In the genomic region with DNA sequence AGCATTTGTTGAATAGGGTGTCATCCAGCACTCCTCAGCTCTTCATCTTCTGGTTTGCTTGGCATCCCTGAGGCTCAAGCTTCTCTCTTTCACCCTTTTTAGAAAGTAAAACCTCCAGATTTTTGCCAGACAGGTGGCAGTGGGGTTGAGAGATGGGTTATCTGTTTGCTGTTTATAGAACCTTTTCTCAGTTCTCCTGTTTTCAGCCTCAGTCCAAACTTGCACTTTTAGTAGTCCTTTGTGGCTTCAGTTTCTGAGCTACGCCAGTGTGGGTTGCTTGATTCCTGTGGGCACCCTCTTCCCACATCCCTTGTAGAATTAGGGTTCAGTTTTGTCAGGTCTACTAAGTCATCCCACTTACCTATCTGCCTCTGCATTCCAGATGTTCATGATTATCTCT, we compare ENCODE assay signal across 21 cellular contexts.
A peak's percentile ranks its signal among the peaks of the same experiment; 100 is the strongest.
DNase-seq lines count a peak whose midpoint lies in the region; ATAC-seq, FAIRE-seq and TF ChIP-seq lines count a peak whose summit lies in the region.
"Had no signal": no experiment of that assay in that cellular context is flagged by ENCODE, and none has a peak within 500 bp of the region (broad histone marks: within the 10 kb centered on the region; RNA-seq: fewer than 3 reads in every experiment).

No MANE protein-coding gene starts in this region.

- TF ChIP-seq EP300 in GM12878 (IDR thresholded peaks at IDR 0.05; ENCODE audit: borderline replicate concordance in 1 of 2, control insufficient read depth in 1 of 2, low read depth in 2 of 2, low read length in 2 of 2) (no peak), HepG2 (IDR thresholded peaks at IDR 0.05; ENCODE audit: low read depth in 2 of 2, low read length in 2 of 2) (no peak), HepG2 (CRISPR knock-in tag; IDR thresholded peaks at IDR 0.05; ENCODE audit: borderline replicate concordance) (no peak)

- no peak for TF ChIP-seq RAD21 in GM12878 (IDR thresholded peaks at IDR 0.05; ENCODE audit: insufficient read depth, low read depth, low read length)
- TF ChIP-seq RAD21 in HepG2 (CRISPR knock-in tag; IDR thresholded peaks at IDR 0.05) = no peak

- TF ChIP-seq CTCF in GM12878 (IDR thresholded peaks at IDR 0.05 in 2 of 3, conservative IDR thresholded peaks at IDR 0.05 in 1 of 3; ENCODE audit: control insufficient read depth in 2 of 3, extremely low read depth in 1 of 3, insufficient read depth in 1 of 3, low read depth in 3 of 3, low read length in 3 of 3) (no peak), lower lobe of right lung (IDR thresholded peaks at IDR 0.05) (no peak), HepG2 (CRISPR knock-in tag; IDR thresholded peaks at IDR 0.05) (no peak)

- no peaks in the 10 kb centered on the region for H3K9me3 ChIP-seq in GM12878 (replicated peaks; ENCODE audit: control insufficient read depth, insufficient read depth, low read length)
- no peaks in the 10 kb centered on the region for H3K9me3 ChIP-seq in lower lobe of right lung
- no peaks in the 10 kb centered on the region for H3K9me3 ChIP-seq in HepG2 (ENCODE audit: low read length)
- H3K9me3 ChIP-seq: adrenal gland, gastrocnemius medialis, testis had no signal

- H3K9ac ChIP-seq in GM12878 (ENCODE audit: control insufficient read depth, insufficient read depth, low read length) = no peak overlapping the region
- H3K9ac ChIP-seq in HepG2 (ENCODE audit: insufficient read depth, low read depth, low read length) = no peak overlapping the region

- H3K36me3 ChIP-seq in GM12878 (ENCODE audit: control insufficient read depth in 2 of 2, insufficient read depth in 2 of 2, low read length in 1 of 2) = peaks cover 1 to 23% of the 10 kb centered on the region in 2 experiments
- H3K36me3 ChIP-seq in lower lobe of right lung = peaks cover 78% of the 10 kb centered on the region
- peaks cover 1 to 10% of the 10 kb centered on the region in 2 experiments; a peak in 3 of 5 replicates for H3K36me3 ChIP-seq in HepG2 (replicated peaks in 1 of 2; ENCODE audit: control insufficient read depth in 1 of 2, insufficient read depth in 2 of 2, low read length in 2 of 2)

- in situ Hi-C loops in GM12878 (cut with MboI) = no loop called here
- in situ Hi-C loops in HepG2 (cut with HindIII; ENCODE audit: extremely low pct_ligation_motif_present, low pct_unique_long_range_greater_than_20kb) = no loop called here

- FAIRE-seq in GM12878 (lab: Jason Lieb, UNC) = peak; percentile 47
- no peak for FAIRE-seq in HepG2 (lab: Jason Lieb, UNC)
- FAIRE-seq: bronchial epithelial cell had no signal

- BruUV-seq in GM12878 (replicated peaks; lab: Mats Ljungman, UMichigan) (no TSS peak), HepG2 (replicated peaks; lab: Mats Ljungman, UMichigan) (no TSS peak)

- SMC1A ChIA-PET in GM12878 (lab: Charles Lee; ENCODE audit: uncharacterized antibody, unreplicated experiment) = interaction anchor here (1.1 kb wide), 1 partner anchor 14 kb away, joined by 4 read pairs; no protein-coding TSS in a partner anchor

- H4K20me1 ChIP-seq in GM12878 (ENCODE audit: control insufficient read depth, insufficient read depth) = no peaks in the 10 kb centered on the region
- no peaks in the 10 kb centered on the region for H4K20me1 ChIP-seq in HepG2 (ENCODE audit: insufficient read depth, low read length)

- no peaks in the 10 kb centered on the region for H3K9me3 Mint-ChIP-seq in immature natural killer cell
- H3K9me3 Mint-ChIP-seq: GM23338, WTC11 had no signal

- peak overlapping the region in 1 of 6 donors; percentile 17 for H3K27ac Mint-ChIP-seq in immature natural killer cell
- H3K27ac Mint-ChIP-seq: GM23338, T-helper 17 cell, WTC11 had no signal

- H3K4me1 Mint-ChIP-seq in immature natural killer cell = peaks cover 0 to 6% of the 10 kb centered on the region in 2 donors
- H3K4me1 Mint-ChIP-seq: GM23338 had no signal

- ATAC-seq in GM18511 (IDR thresholded peaks at IDR 0.05; ENCODE audit: unreplicated experiment) (peak; percentile 60), GM21381 (IDR thresholded peaks at IDR 0.05; ENCODE audit: unreplicated experiment) (peak; percentile 66), HG02885 (IDR thresholded peaks at IDR 0.05; ENCODE audit: poor library complexity, unreplicated experiment) (peak; percentile 72), GM12878 (peak; percentile 82), lower lobe of right lung (no peak), HepG2 (no peak)
- ATAC-seq: gastrocnemius medialis, GM23338, T-helper 17 cell, WTC11 had no signal

- POLR2A ChIA-PET in GM12878 (lab: Charles Lee) = interaction anchor here (1.4 kb wide), 1 partner anchor 10 kb away, joined by 3 read pairs; no protein-coding TSS in a partner anchor
- POLR2A ChIA-PET in HepG2 (lab: Yijun Ruan, JAX) = no interaction called here

- intact Hi-C loops in GM12878 (cut with micrococcal nuclease; ENCODE audit: unreplicated experiment) = no loop called here
- intact Hi-C loops in lower lobe of right lung (cut with DNase I) = no loop called here
- intact Hi-C loops in HepG2 (cut with micrococcal nuclease; ENCODE audit: unreplicated experiment) = no loop called here

- peaks cover 16% of the 10 kb centered on the region for H3K4me1 ChIP-seq in GM12878 (ENCODE audit: control insufficient read depth, insufficient read depth, low read length)
- no peaks in the 10 kb centered on the region for H3K4me1 ChIP-seq in lower lobe of right lung
- H3K4me1 ChIP-seq in HepG2 (ENCODE audit: insufficient read depth, low read length) = no peaks in the 10 kb centered on the region
- H3K4me1 ChIP-seq: adrenal gland, gastrocnemius medialis, testis had no signal

- H2AFZ ChIP-seq in GM12878 (ENCODE audit: control insufficient read depth, low read depth, low read length) = no peak overlapping the region
- no peak overlapping the region for H2AFZ ChIP-seq in HepG2 (ENCODE audit: low read length)
- H2AFZ ChIP-seq: GM23338 had no signal

- peaks cover 18 to 36% (median 27%) of the 10 kb centered on the region in 3 donors for H3K36me3 Mint-ChIP-seq in immature natural killer cell

- peaks cover 0 to 2% (median 0%) of the 10 kb centered on the region in 3 donors for H3K27me3 Mint-ChIP-seq in immature natural killer cell (ENCODE audit: low read depth in 3 of 3)
- H3K27me3 Mint-ChIP-seq: T-helper 17 cell had no signal

- DNase-seq in GM12878 (ENCODE audit: low read depth, low spot score) (peak; percentile 56), immature natural killer cell (no peak), lower lobe of right lung (no peak), HepG2 (ENCODE audit: low spot score) (no peak), NCI-H524 treated with DMSO at 0.1 percent for 48 hours (lab: John Stamatoyannopoulos, UW) (no peak)
- DNase-seq: activated effector memory CD4-positive, alpha-beta T cell treated with Interleukin-2 at 50 U/mL for 16 hours; adrenal gland; COR-L47; gastrocnemius medialis; NCI-H2171; NCI-H69; SHP77 treated with DMSO at 0.1 percent for 48 hours; stimulated activated CD8-positive, alpha-beta memory T cell treated with anti-CD3 and anti-CD28 coated beads, Interleukin-4, amount 100 ng/mL, for 48 hours; T-helper 17 cell; testis had no signal

- H3K79me2 ChIP-seq in GM12878 (ENCODE audit: control insufficient read depth, insufficient read depth, low read length) (no peaks in the 10 kb centered on the region), HepG2 (ENCODE audit: insufficient read depth, low read length) (no peaks in the 10 kb centered on the region)

- TF ChIP-seq POLR2A in GM12878 (IDR thresholded peaks at IDR 0.05; ENCODE audit: low read depth, low read length) = no peak
- no peak for TF ChIP-seq POLR2A in HepG2 (IDR thresholded peaks at IDR 0.05; ENCODE audit: insufficient read depth in 1 of 2, low read depth in 2 of 2, low read length in 2 of 2)

- no peak overlapping the region for H3K4me3 Mint-ChIP-seq in immature natural killer cell
- H3K4me3 Mint-ChIP-seq: GM23338, T-helper 17 cell, WTC11 had no signal

- H3K27me3 ChIP-seq in GM12878 (replicated peaks in 1 of 2; ENCODE audit: control insufficient read depth in 2 of 2, insufficient read depth in 2 of 2, low read length in 1 of 2) (no peaks in the 10 kb centered on the region), lower lobe of right lung (ENCODE audit: low read depth) (no peaks in the 10 kb centered on the region), HepG2 (ENCODE audit: control insufficient read depth in 1 of 2, insufficient read depth in 2 of 2, low read length in 2 of 2) (no peaks in the 10 kb centered on the region)
- H3K27me3 ChIP-seq: adrenal gland, gastrocnemius medialis, testis had no signal

- RAD21 ChIA-PET in GM12878 (lab: Charles Lee; ENCODE audit: unreplicated experiment) = no interaction called here

- WGBS in GM12878 (ENCODE audit: insufficient coverage, insufficient replicate concordance, low lambda C conversion rate, missing lambda C conversion rate) = 6% methylated on average over 1 of the region's 1 CpG
- 84% methylated on average over 1 of the region's 1 CpG for WGBS in HepG2 (ENCODE audit: low lambda C conversion rate)

- H3K27ac ChIP-seq in GM12878 (ENCODE audit: control insufficient read depth, insufficient read depth) (peak overlapping the region; percentile 38), lower lobe of right lung (no peak overlapping the region), HepG2 (ENCODE audit: extremely low read length, insufficient read depth, low read length) (no peak overlapping the region)
- H3K27ac ChIP-seq: adrenal gland, gastrocnemius medialis, testis had no signal

- no peak overlapping the region; the same call in 1 of the 2 replicates for H3K4me3 ChIP-seq in GM12878
- H3K4me3 ChIP-seq in lower lobe of right lung = no peak overlapping the region
- H3K4me3 ChIP-seq in HepG2 (replicated peaks in 1 of 3; ENCODE audit: insufficient read depth in 1 of 3, low read depth in 2 of 3, low read length in 3 of 3) = no peak overlapping the region
- H3K4me3 ChIP-seq: adrenal gland, gastrocnemius medialis, GM23338, testis had no signal

- H3K4me2 ChIP-seq in GM12878 (ENCODE audit: control insufficient read depth, insufficient read depth) = peak overlapping the region; percentile 63
- H3K4me2 ChIP-seq in HepG2 (ENCODE audit: low read depth, low read length) = no peak overlapping the region
- H3K4me2 ChIP-seq: GM23338 had no signal

- CTCF ChIA-PET in GM12878 (lab: Yijun Ruan, JAX) = interaction anchor here (1.1 kb wide), 1 partner anchor 79 kb away, joined by 3 read pairs; no protein-coding TSS in a partner anchor
- CTCF ChIA-PET in HepG2 (lab: Yijun Ruan, JAX; ENCODE audit: low intra/inter-chr PET ratio, low total read pairs) = no interaction called here

TF ChIP-seq in GM12878, 131 proteins besides CTCF, POLR2A, EP300 and RAD21 (continues in another document):
- TF ChIP-seq, protein P1, sequence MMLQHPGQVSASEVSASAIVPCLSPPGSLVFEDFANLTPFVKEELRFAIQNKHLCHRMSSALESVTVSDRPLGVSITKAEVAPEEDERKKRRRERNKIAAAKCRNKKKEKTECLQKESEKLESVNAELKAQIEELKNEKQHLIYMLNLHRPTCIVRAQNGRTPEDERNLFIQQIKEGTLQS (IDR thresholded peaks at IDR 0.05; ENCODE audit: borderline replicate concordance, extremely low read depth, low read depth, low read length) = no peak

TF ChIP-seq in HepG2, 621 proteins besides CTCF, POLR2A, EP300 and RAD21 (continues in another document):
- TF ChIP-seq CBX1 (IDR thresholded peaks at IDR 0.05; ENCODE audit: low read depth) (no peak), ATF7 (IDR thresholded peaks at IDR 0.05) (no peak), ATF7 (CRISPR knock-in tag; IDR thresholded peaks at IDR 0.05) (no peak), NCOA5 (CRISPR knock-in tag; IDR thresholded peaks at IDR 0.05) (no peak), ZNF546 (CRISPR knock-in tag; conservative IDR thresholded peaks at IDR 0.05) (no peak)

Comparison
In these comparisons a context has a peak if more than half of its experiments do, and no peak if none do; other contexts are left out.
1. ATAC-seq: peak in GM18511 (single experiment), GM21381 (single experiment), HG02885 (single experiment) and GM12878 (single experiment); none in lower lobe of right lung (0 of 2) and HepG2 (single experiment).